ENCODE assay signal across 8 cellular contexts in the genomic region with DNA sequence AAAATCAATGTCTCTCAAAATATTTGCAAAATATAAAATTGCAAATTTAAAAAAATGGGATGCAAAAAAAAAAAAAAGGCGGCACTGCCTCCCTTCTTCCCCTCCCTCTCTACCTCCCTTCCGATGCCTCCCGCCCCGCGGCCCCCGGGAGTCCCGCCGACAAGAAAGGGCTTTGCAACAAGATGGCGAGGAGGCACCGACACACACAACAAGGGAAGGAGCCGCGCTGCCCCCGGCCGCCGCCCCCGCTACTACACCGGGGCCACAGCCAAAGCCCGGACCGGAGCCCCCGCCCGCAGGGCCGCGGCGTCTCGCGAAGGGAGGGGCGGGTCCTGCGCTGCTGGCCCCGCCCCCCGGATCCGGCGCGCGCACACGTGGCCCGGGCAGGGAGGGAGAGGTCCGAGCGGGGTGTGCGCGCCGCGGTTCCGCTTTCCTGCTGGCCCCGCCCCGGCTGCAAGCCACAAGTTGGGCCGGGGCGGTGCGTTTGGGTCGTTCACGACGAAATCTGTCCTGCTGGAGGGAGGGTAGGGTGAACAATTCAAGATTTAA. TPM values are rescaled to one million over a fixed set of nuclear protein-coding genes. Genes with fewer than 3 reads are reported as not detected.
DNase-seq lines count a peak whose midpoint lies in the region; ATAC-seq and TF ChIP-seq lines count a peak whose summit lies in the region.

A gene with protein sequence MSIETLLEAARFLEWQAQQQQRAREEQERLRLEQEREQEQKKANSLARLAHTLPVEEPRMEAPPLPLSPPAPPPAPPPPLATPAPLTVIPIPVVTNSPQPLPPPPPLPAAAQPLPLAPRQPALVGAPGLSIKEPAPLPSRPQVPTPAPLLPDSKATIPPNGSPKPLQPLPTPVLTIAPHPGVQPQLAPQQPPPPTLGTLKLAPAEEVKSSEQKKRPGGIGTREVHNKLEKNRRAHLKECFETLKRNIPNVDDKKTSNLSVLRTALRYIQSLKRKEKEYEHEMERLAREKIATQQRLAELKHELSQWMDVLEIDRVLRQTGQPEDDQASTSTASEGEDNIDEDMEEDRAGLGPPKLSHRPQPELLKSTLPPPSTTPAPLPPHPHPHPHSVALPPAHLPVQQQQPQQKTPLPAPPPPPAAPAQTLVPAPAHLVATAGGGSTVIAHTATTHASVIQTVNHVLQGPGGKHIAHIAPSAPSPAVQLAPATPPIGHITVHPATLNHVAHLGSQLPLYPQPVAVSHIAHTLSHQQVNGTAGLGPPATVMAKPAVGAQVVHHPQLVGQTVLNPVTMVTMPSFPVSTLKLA (minus strand): TSS at position 184 of the 549 bp plus-strand sequence. CDS start 348 bp downstream, outside the sequence.

- in situ Hi-C loops in transverse colon (cut with MboI; ENCODE audit: low pct_ligation_motif_present in 1 of 4, low pct_unique_long_range_greater_than_20kb in 1 of 4, low sequenced_read_pairs in 3 of 4) = no loop called here

- peak within 1 kb of the TSS; percentile 96 for H3K4me3 Mint-ChIP-seq in activated naive CD8-positive, alpha-beta T cell treated with anti-CD3 and anti-CD28 coated beads, Interleukin-2, amount 50 U/mL, for 24 hours

- H3K36me3 Mint-ChIP-seq in activated naive CD8-positive, alpha-beta T cell treated with anti-CD3 and anti-CD28 coated beads, Interleukin-2, amount 50 U/mL, for 24 hours (ENCODE audit: low read depth) = no peaks in the 10 kb centered on the region

- peak within 1 kb of the TSS; percentile 98 to 100 (median 100) for H3K27ac ChIP-seq in transverse colon

- peak within 1 kb of the TSS; percentile 97 for H3K27ac Mint-ChIP-seq in activated naive CD8-positive, alpha-beta T cell treated with anti-CD3 and anti-CD28 coated beads, Interleukin-2, amount 50 U/mL, for 24 hours

- peaks cover 54 to 72% (median 67%) of the 10 kb centered on the region in 4 donors for H3K4me1 ChIP-seq in transverse colon

- H3K4me3 ChIP-seq in GM12864 (ENCODE audit: low read depth, low read length) = peak within 1 kb of the TSS; percentile 79
- H3K4me3 ChIP-seq in transverse colon = peak within 1 kb of the TSS; percentile 81 to 92 (median 90)

- WGBS in transverse colon (ENCODE audit: low coverage in 1 of 2), 2 donors = 0% methylated on average over 28 of the region's 51 CpGs; no CpG with 5 or more reads in 1 of the 2 donors

- ATAC-seq in HG02623 (IDR thresholded peaks at IDR 0.05; ENCODE audit: unreplicated experiment) = peak; percentile 25
- peak; percentile 27 for ATAC-seq in activated naive CD8-positive, alpha-beta T cell treated with anti-CD3 and anti-CD28 coated beads, Interleukin-2, amount 50 U/mL, for 24 hours

- no peaks in the 10 kb centered on the region for H3K27me3 ChIP-seq in transverse colon

- intact Hi-C loops in cardiac septum (cut with DNase I) (loop anchor here (1.0 to 2.0 kb wide), 2 partner anchors 8 to 310 kb away; a partner anchor contains a TSS), transverse colon (cut with DNase I; ENCODE audit: low total_unique reads) (no loop called here)

- TF ChIP-seq EP300 in transverse colon (IDR thresholded peaks at IDR 0.05; ENCODE audit: low read depth) = no peak

- H3K36me3 ChIP-seq in transverse colon = no peaks in the 10 kb centered on the region

- no peak for TF ChIP-seq CTCF in GM12864 (IDR thresholded peaks at IDR 0.05; ENCODE audit: low read depth, low read length, missing control alignments)
- TF ChIP-seq CTCF in transverse colon (IDR thresholded peaks at IDR 0.05) = no peak

- no peaks in the 10 kb centered on the region for H3K27me3 Mint-ChIP-seq in activated naive CD8-positive, alpha-beta T cell treated with anti-CD3 and anti-CD28 coated beads, Interleukin-2, amount 50 U/mL, for 24 hours

- DNase-seq in GM12864 (ENCODE audit: low read depth) (peak; percentile 74), NCI-H1105 treated with DMSO at 0.1 percent for 48 hours (lab: John Stamatoyannopoulos, UW) (peak; percentile 79), SW 1271 (lab: John Stamatoyannopoulos, UW) (peak; percentile 86 to 93), cardiac septum (ENCODE audit: low spot score) (peak; percentile 96), pons (ENCODE audit: low spot score) (peak; percentile 92), transverse colon (peak; percentile 96)
- DNase-seq in activated naive CD8-positive, alpha-beta T cell treated with anti-CD3 and anti-CD28 coated beads, Interleukin-2, amount 50 U/mL, for 24 hours = peak; percentile 94

- peaks cover 57% of the 10 kb centered on the region for H3K4me1 Mint-ChIP-seq in activated naive CD8-positive, alpha-beta T cell treated with anti-CD3 and anti-CD28 coated beads, Interleukin-2, amount 50 U/mL, for 24 hours

- H3K9me3 ChIP-seq in transverse colon = no peaks in the 10 kb centered on the region

- TF ChIP-seq POLR2A in transverse colon (IDR thresholded peaks at IDR 0.05) = peak; percentile 80

- no peaks in the 10 kb centered on the region for H3K9me3 Mint-ChIP-seq in activated naive CD8-positive, alpha-beta T cell treated with anti-CD3 and anti-CD28 coated beads, Interleukin-2, amount 50 U/mL, for 24 hours

RNA-seq across cellular contexts. Expression of the gene that starts here (rescaled TPM):
- total RNA-seq in cardiac septum (12.9 TPM), transverse colon (10 to 100 TPM; 13.7 to 27.7 (median 20.9) TPM)

Comparison
In these comparisons a context has a peak if more than half of its experiments do, and no peak if none do; other contexts are left out.
1. Peak in every context shown above with its lines: DNase-seq, ATAC-seq, H3K4me3 ChIP-seq and H3K27ac ChIP-seq.